Comparison of ENCODE assay signal across 8 cellular contexts in genomic region chr3:43690400-43691119, GRCh38. TPM values are rescaled to one million over a fixed set of nuclear protein-coding genes. Genes with fewer than 3 reads are reported as not detected.
DNase-seq lines count a peak whose midpoint lies in the region; ATAC-seq and TF ChIP-seq lines count a peak whose summit lies in the region.

ABHD5 (plus strand) TSS chr3:43690938; CDS start chr3:43690993, 55 bp downstream.

- H3K4me1 ChIP-seq in PC-3 (ENCODE audit: insufficient read depth, low read length): peaks cover 39% of the 10 kb centered on the region
- H3K4me1 ChIP-seq in mucosa of stomach (ENCODE audit: control insufficient read depth, insufficient read depth, low read length): peaks cover 36% of the 10 kb centered on the region

- CTCF ChIA-PET in PC-3 (lab: Charles Lee): interaction anchor here (0.7 kb wide), 1 partner anchor 58 kb away, joined by 4 read pairs; no protein-coding TSS in a partner anchor

- H3K27ac ChIP-seq in PC-3 (ENCODE audit: low read length): peak within 1 kb of the TSS; percentile 53

- ATAC-seq in GM21526 (IDR thresholded peaks at IDR 0.05; ENCODE audit: low FRiP score, unreplicated experiment) (peak; percentile 85), PC-3 (peak; percentile 78)

- peak; percentile 100 for TF ChIP-seq POLR2A in erythroblast (IDR thresholded peaks at IDR 0.05; ENCODE audit: low read length)

- TSS peak; percentile 51 for BruUV-seq in PC-3 (replicated peaks; lab: Mats Ljungman, UMichigan)

- H3K27me3 ChIP-seq in PC-3 (ENCODE audit: low read length) (no peaks in the 10 kb centered on the region), mucosa of stomach (ENCODE audit: control insufficient read depth, insufficient read depth, low read length) (no peaks in the 10 kb centered on the region)

- peaks cover 14% of the 10 kb centered on the region; the same call in 1 of the 2 replicates for H4K20me1 ChIP-seq in PC-3 (ENCODE audit: low read length)

- intact Hi-C loops in PC-3 (cut with micrococcal nuclease): loop anchor here (1.0 to 5.0 kb wide), 6 partner anchors 58 to 508 kb away; partner anchors contain the start of gene ANO10

- H3K9ac ChIP-seq in PC-3 (ENCODE audit: low read length) (peak within 1 kb of the TSS; percentile 83), mucosa of stomach (ENCODE audit: low read length) (peak within 1 kb of the TSS; percentile 94)

- peak; percentile 85 for DNase-seq in DMS153 (lab: John Stamatoyannopoulos, UW)
- DNase-seq in HuH-7.5 (ENCODE audit: low spot score): peak; percentile 85
- DNase-seq in PC-3: peak; percentile 98
- DNase-seq in activated T-cell treated with anti-CD3 and anti-CD28 coated beads, Interleukin-2, amount 50 U/mL, for 1 hour: peak; percentile 98
- peak; percentile 98 to 99 for DNase-seq in erythroblast (lab: John Stamatoyannopoulos, UW)
- DNase-seq in stimulated activated CD8-positive, alpha-beta memory T cell treated with anti-CD3 and anti-CD28 coated beads, Interleukin-7, amount 100 ng/mL, for 1 hour (ENCODE audit: low read depth in 2 of 2): peak; percentile 87 to 91

- peak within 1 kb of the TSS; percentile 86 for H3K4me3 ChIP-seq in PC-3 (ENCODE audit: low read length)
- H3K4me3 ChIP-seq in mucosa of stomach (ENCODE audit: low read length): peak within 1 kb of the TSS; percentile 57

- POLR2A ChIA-PET in PC-3 (lab: Charles Lee; ENCODE audit: unreplicated experiment): interaction anchor here (0.7 kb wide), 3 partner anchors 18 to 58 kb away, joined by 11 to 22 read pairs (median 12); no protein-coding TSS in a partner anchor

- H3K9me3 ChIP-seq in PC-3 (ENCODE audit: low read length) (no peaks in the 10 kb centered on the region), mucosa of stomach (ENCODE audit: control insufficient read depth, low read length) (no peaks in the 10 kb centered on the region)

- H3K36me3 ChIP-seq in PC-3 (ENCODE audit: low read depth, low read length): no peaks in the 10 kb centered on the region
- no peaks in the 10 kb centered on the region for H3K36me3 ChIP-seq in mucosa of stomach (ENCODE audit: control insufficient read depth, insufficient read depth, low read length)

- peaks cover 43% of the 10 kb centered on the region for H3K79me2 ChIP-seq in PC-3 (ENCODE audit: low read length)

- no peaks in the 10 kb centered on the region for H3F3A ChIP-seq in PC-3 (ENCODE audit: low read length, unreplicated experiment)

- peak; percentile 34; the same call in 1 of the 2 replicates for TF ChIP-seq CTCF in PC-3 (conservative IDR thresholded peaks at IDR 0.05; ENCODE audit: low read depth, low read length)

- peak within 1 kb of the TSS; percentile 97 for H3K4me2 ChIP-seq in PC-3 (ENCODE audit: low read length)

- H2AFZ ChIP-seq in PC-3 (ENCODE audit: low read length): peak within 1 kb of the TSS; percentile 93

- no peaks in the 10 kb centered on the region for H3K9me2 ChIP-seq in PC-3 (replicated peaks; ENCODE audit: low read length)

RNA-seq across cellular contexts. Expression of gene ABHD5, which starts in this region (rescaled TPM):
- total RNA-seq in PC-3 (2014; rRNA removed): 27.1 and 29.5 TPM in 2 replicates

Comparison
In these comparisons a context has a peak if more than half of its experiments do, and no peak if none do; other contexts are left out.
1. Peak in every context shown above with its lines: DNase-seq, ATAC-seq, H3K4me3 ChIP-seq and H3K27ac ChIP-seq.